In the genomic region with DNA sequence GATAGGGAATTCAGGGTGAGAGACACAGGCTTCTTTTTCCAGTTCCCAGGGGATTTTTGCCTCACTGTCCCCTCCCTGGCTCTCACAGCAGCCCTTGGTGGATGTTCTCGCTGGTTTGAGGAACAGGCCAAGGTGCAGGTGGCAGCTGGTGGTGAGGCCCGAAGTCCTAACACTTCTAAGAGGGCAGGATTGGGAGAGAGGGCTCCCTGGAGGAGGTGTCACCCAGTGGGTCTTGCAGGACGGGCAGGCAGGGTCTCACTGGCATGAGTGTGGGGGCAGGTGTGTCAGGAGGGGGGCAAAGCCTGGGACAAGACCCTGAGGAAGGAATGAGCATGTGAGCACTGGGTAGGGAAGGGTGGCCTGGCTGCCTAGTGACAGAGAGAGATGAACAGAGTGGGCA, we compare ENCODE assay signal across 12 cellular contexts. TPM values are rescaled to one million over a fixed set of nuclear protein-coding genes. Genes with fewer than 3 reads are reported as not detected.
DNase-seq lines count a peak whose midpoint lies in the region; ATAC-seq and TF ChIP-seq lines count a peak whose summit lies in the region.
"Had no signal": no experiment of that assay in that cellular context is flagged by ENCODE, and none has a peak within 500 bp of the region (broad histone marks: within the 10 kb centered on the region; RNA-seq: fewer than 3 reads in every experiment).

No MANE protein-coding gene starts in this region.

- no peak overlapping the region for H3K4me3 ChIP-seq in BLaER1
- H3K4me3 ChIP-seq in Caco-2 (ENCODE audit: low read depth, low read length): no peak overlapping the region

- no peaks in the 10 kb centered on the region for H3K36me3 ChIP-seq in BLaER1
- peaks cover 4% of the 10 kb centered on the region; the same call in 1 of the 2 replicates for H3K36me3 ChIP-seq in Caco-2 (ENCODE audit: control insufficient read depth, insufficient read depth, low read length)

- H3K36me3 Mint-ChIP-seq in Caco-2 (ENCODE audit: insufficient read depth, unreplicated experiment): peaks cover 35% of the 10 kb centered on the region
- H3K36me3 Mint-ChIP-seq in activated T-helper 1 cell treated with anti-CD3 and anti-CD28 coated beads, Interleukin-12 subunit alpha, Interleukin-12 subunit beta, Interleukin-2, Interleukin-4 antibody, amounts not matched to agents 30 ng/mL and 10 ng/mL and 1 ng/mL, durations not matched to agents 14 hours and 24 hours and 36 hours (ENCODE audit: low read depth): peaks cover 29% of the 10 kb centered on the region
- peaks cover 0 to 53% (median 5%) of the 10 kb centered on the region in 3 donors for H3K36me3 Mint-ChIP-seq in naive thymus-derived CD8-positive, alpha-beta T cell

- no peak for TF ChIP-seq CTCF in Caco-2 (IDR thresholded peaks at IDR 0.05; ENCODE audit: insufficient read depth in 1 of 2, low read depth in 1 of 2, low read length in 1 of 2, severe bottlenecking in 1 of 2, unreplicated experiment in 1 of 2)

- H3K4me2 ChIP-seq in BLaER1: peak overlapping the region; percentile 98

- CTCF ChIA-PET in Caco-2 (lab: Charles Lee): no interaction called here

- no peaks in the 10 kb centered on the region for H3K4me1 Mint-ChIP-seq in Caco-2 (ENCODE audit: low read depth, unreplicated experiment)
- peaks cover 75% of the 10 kb centered on the region for H3K4me1 Mint-ChIP-seq in activated T-helper 1 cell treated with anti-CD3 and anti-CD28 coated beads, Interleukin-12 subunit alpha, Interleukin-12 subunit beta, Interleukin-2, Interleukin-4 antibody, amounts not matched to agents 30 ng/mL and 10 ng/mL and 1 ng/mL, durations not matched to agents 14 hours and 24 hours and 36 hours (ENCODE audit: low read depth)
- H3K4me1 Mint-ChIP-seq in naive thymus-derived CD8-positive, alpha-beta T cell: peaks cover 38 to 93% (median 84%) of the 10 kb centered on the region in 4 donors

- intact Hi-C loops in Caco-2 (cut with micrococcal nuclease; ENCODE audit: unreplicated experiment): no loop called here
- intact Hi-C loops in activated T-helper 1 cell treated with anti-CD3 and anti-CD28 coated beads, Interleukin-12 subunit alpha, Interleukin-12 subunit beta, Interleukin-2, Interleukin-4 antibody, amounts not matched to agents 30 ng/mL and 10 ng/mL and 1 ng/mL, durations not matched to agents 14 hours and 24 hours and 36 hours (cut with micrococcal nuclease): no loop called here

- POLR2A ChIA-PET in Caco-2 (lab: Charles Lee): interaction anchor here (0.5 kb wide), 1 partner anchor 245 kb away, joined by 4 read pairs; no protein-coding TSS in a partner anchor
- POLR2A ChIA-PET in naive thymus-derived CD8-positive, alpha-beta T cell (lab: Charles Lee): interaction anchor here (1.2 to 4.9 kb wide), 3 partner anchors 10 to 14 kb away, joined by 4 to 48 read pairs (median 21); partner anchors contain the start of gene ADORA2A

- peaks cover 25% of the 10 kb centered on the region for H4K20me1 ChIP-seq in BLaER1

- H3K4me3 Mint-ChIP-seq in Caco-2 (ENCODE audit: unreplicated experiment): no peak overlapping the region
- peak overlapping the region; percentile 25 for H3K4me3 Mint-ChIP-seq in activated T-helper 1 cell treated with anti-CD3 and anti-CD28 coated beads, Interleukin-12 subunit alpha, Interleukin-12 subunit beta, Interleukin-2, Interleukin-4 antibody, amounts not matched to agents 30 ng/mL and 10 ng/mL and 1 ng/mL, durations not matched to agents 14 hours and 24 hours and 36 hours
- H3K4me3 Mint-ChIP-seq in naive thymus-derived CD8-positive, alpha-beta T cell: peak overlapping the region in 8 of 10 donors; percentile 24 to 93 (median 63)

- DNase-seq in Caco-2 (no peak), SKM-1 (lab: John Stamatoyannopoulos, UW; ENCODE audit: unreplicated experiment) (no peak), SW 1271 (lab: John Stamatoyannopoulos, UW) (no peak)
- no peak for DNase-seq in activated T-helper 1 cell treated with anti-CD3 and anti-CD28 coated beads, Interleukin-12 subunit alpha, Interleukin-12 subunit beta, Interleukin-2, Interleukin-4 antibody, amounts not matched to agents 30 ng/mL and 10 ng/mL and 1 ng/mL, durations not matched to agents 14 hours and 24 hours and 36 hours (ENCODE audit: low spot score)
- DNase-seq in naive thymus-derived CD8-positive, alpha-beta T cell: no peak
- DNase-seq: Kasumi-1, NCI-H2171 had no signal

- H3K9me3 Mint-ChIP-seq in Caco-2 (ENCODE audit: unreplicated experiment): no peaks in the 10 kb centered on the region
- no peaks in the 10 kb centered on the region for H3K9me3 Mint-ChIP-seq in activated T-helper 1 cell treated with anti-CD3 and anti-CD28 coated beads, Interleukin-12 subunit alpha, Interleukin-12 subunit beta, Interleukin-2, Interleukin-4 antibody, amounts not matched to agents 30 ng/mL and 10 ng/mL and 1 ng/mL, durations not matched to agents 14 hours and 24 hours and 36 hours
- H3K9me3 Mint-ChIP-seq in naive thymus-derived CD8-positive, alpha-beta T cell: no peaks in the 10 kb centered on the region

- no peaks in the 10 kb centered on the region for H3K27me3 Mint-ChIP-seq in Caco-2 (ENCODE audit: insufficient read depth, unreplicated experiment)
- H3K27me3 Mint-ChIP-seq in activated T-helper 1 cell treated with anti-CD3 and anti-CD28 coated beads, Interleukin-12 subunit alpha, Interleukin-12 subunit beta, Interleukin-2, Interleukin-4 antibody, amounts not matched to agents 30 ng/mL and 10 ng/mL and 1 ng/mL, durations not matched to agents 14 hours and 24 hours and 36 hours (ENCODE audit: insufficient read depth): peaks cover 3% of the 10 kb centered on the region
- H3K27me3 Mint-ChIP-seq in naive thymus-derived CD8-positive, alpha-beta T cell: no peaks in the 10 kb centered on the region

- peak overlapping the region; percentile 54 for H3K27ac ChIP-seq in BLaER1

- no TSS peak for BruUV-seq in Caco-2 (replicated peaks; lab: Mats Ljungman, UMichigan)

- H3K4me1 ChIP-seq in BLaER1: peaks cover 100% of the 10 kb centered on the region
- H3K4me1 ChIP-seq in Caco-2: no peaks in the 10 kb centered on the region

- no peak overlapping the region for H3K9ac ChIP-seq in BLaER1

- no peaks in the 10 kb centered on the region for H3K27me3 ChIP-seq in BLaER1
- no peaks in the 10 kb centered on the region for H3K27me3 ChIP-seq in Caco-2 (replicated peaks; ENCODE audit: control insufficient read depth, insufficient read depth, low read length)

- H3K9me3 ChIP-seq in BLaER1 (no peaks in the 10 kb centered on the region), Caco-2 (no peaks in the 10 kb centered on the region)

- ATAC-seq in naive thymus-derived CD8-positive, alpha-beta T cell: no peak
- ATAC-seq in GM18520 (IDR thresholded peaks at IDR 0.05; ENCODE audit: unreplicated experiment) (no peak), HG02840 (IDR thresholded peaks at IDR 0.05; ENCODE audit: low FRiP score, unreplicated experiment) (no peak)
- ATAC-seq: HCT116 had no signal

- peak overlapping the region; percentile 80 for H3K27ac Mint-ChIP-seq in Caco-2 (ENCODE audit: unreplicated experiment)
- H3K27ac Mint-ChIP-seq in activated T-helper 1 cell treated with anti-CD3 and anti-CD28 coated beads, Interleukin-12 subunit alpha, Interleukin-12 subunit beta, Interleukin-2, Interleukin-4 antibody, amounts not matched to agents 30 ng/mL and 10 ng/mL and 1 ng/mL, durations not matched to agents 14 hours and 24 hours and 36 hours: peak overlapping the region; percentile 100
- peak overlapping the region; percentile 75 to 100 (median 92) for H3K27ac Mint-ChIP-seq in naive thymus-derived CD8-positive, alpha-beta T cell

RNA-seq across cellular contexts. Expression of gene ADORA2A, which starts 9.2 kb away (rescaled TPM):
- 4.0 and 4.9 TPM in 2 replicates for total RNA-seq in Caco-2 (2022)
- total RNA-seq in activated T-helper 1 cell treated with anti-CD3 and anti-CD28 coated beads, Interleukin-12 subunit alpha, Interleukin-12 subunit beta, Interleukin-2, Interleukin-4 antibody, amounts not matched to agents 30 ng/mL and 10 ng/mL and 1 ng/mL, durations not matched to agents 14 hours and 24 hours and 36 hours: 27.3 and 27.7 TPM in 2 replicates
- 10 to 100 TPM; 29.2 to 34.6 TPM for total RNA-seq in naive thymus-derived CD8-positive, alpha-beta T cell
- 100 to 1,000 TPM in 1 of 3 donors, 10 to 100 TPM in 2; 58.7 to 105 (median 80.7) TPM for polyA plus RNA-seq in naive thymus-derived CD8-positive, alpha-beta T cell

RNA-seq across cellular contexts. Expression of gene UPB1, which starts 58.6 kb away (rescaled TPM):
- 5.6 and 6.7 TPM in 2 replicates for total RNA-seq in Caco-2 (2022)
- 0.21 and 0.27 TPM in 2 replicates for total RNA-seq in activated T-helper 1 cell treated with anti-CD3 and anti-CD28 coated beads, Interleukin-12 subunit alpha, Interleukin-12 subunit beta, Interleukin-2, Interleukin-4 antibody, amounts not matched to agents 30 ng/mL and 10 ng/mL and 1 ng/mL, durations not matched to agents 14 hours and 24 hours and 36 hours
- total RNA-seq in naive thymus-derived CD8-positive, alpha-beta T cell: under 1 TPM; 0.85 to 0.86 TPM
- under 1 TPM in 2 of 3 donors, not detected in 1; 0.06 to 0.18 TPM for polyA plus RNA-seq in naive thymus-derived CD8-positive, alpha-beta T cell
- polyA plus RNA-seq: keratinocyte had no signal
